Comparison of ENCODE assay signal across 9 cellular contexts in genomic region chr6:44925100-44925739, GRCh38.
DNase-seq lines count a peak whose midpoint lies in the region; ATAC-seq and TF ChIP-seq lines count a peak whose summit lies in the region.
"Had no signal": no experiment of that assay in that cellular context is flagged by ENCODE, and none has a peak within 500 bp of the region (broad histone marks: within the 10 kb centered on the region; RNA-seq: fewer than 3 reads in every experiment).

No MANE protein-coding gene starts in this region.

- TF ChIP-seq CTCF in vagina (IDR thresholded peaks at IDR 0.05) (no peak), coronary artery (IDR thresholded peaks at IDR 0.05) (no peak)

- H3K4me3 ChIP-seq in vagina: no peak overlapping the region
- no peak overlapping the region for H3K4me3 ChIP-seq in coronary artery

- ATAC-seq in HG03045 (IDR thresholded peaks at IDR 0.05; ENCODE audit: unreplicated experiment): no peak

- H3K36me3 Mint-ChIP-seq in activated T-helper 2 cell treated with anti-CD3 and anti-CD28 coated beads, Interferon-gamma antibody, Interleukin-2, Interleukin-4, amounts not matched to agents 10 μg/mL and 5 μg/mL and 100 μg/mL, durations not matched to agents 14 hours and 24 hours and 36 hours (ENCODE audit: low read depth): peaks cover 9% of the 10 kb centered on the region

- intact Hi-C loops in activated T-helper 2 cell treated with anti-CD3 and anti-CD28 coated beads, Interferon-gamma antibody, Interleukin-2, Interleukin-4, amounts not matched to agents 10 μg/mL and 5 μg/mL and 100 μg/mL, durations not matched to agents 14 hours and 24 hours and 36 hours (cut with micrococcal nuclease): loop anchor here (1.0 kb wide), 1 partner anchor 8 kb away; no protein-coding TSS in a partner anchor
- intact Hi-C loops in vagina (cut with DNase I): no loop called here

- no peaks in the 10 kb centered on the region for H3K27me3 ChIP-seq in vagina

- H3K4me1 Mint-ChIP-seq in activated T-helper 2 cell treated with anti-CD3 and anti-CD28 coated beads, Interferon-gamma antibody, Interleukin-2, Interleukin-4, amounts not matched to agents 10 μg/mL and 5 μg/mL and 100 μg/mL, durations not matched to agents 14 hours and 24 hours and 36 hours (ENCODE audit: low read depth): peaks cover 45% of the 10 kb centered on the region

- no peaks in the 10 kb centered on the region for H3K27me3 Mint-ChIP-seq in activated T-helper 2 cell treated with anti-CD3 and anti-CD28 coated beads, Interferon-gamma antibody, Interleukin-2, Interleukin-4, amounts not matched to agents 10 μg/mL and 5 μg/mL and 100 μg/mL, durations not matched to agents 14 hours and 24 hours and 36 hours (ENCODE audit: low read depth)

- H3K36me3 ChIP-seq in vagina: no peaks in the 10 kb centered on the region

- DNase-seq in DMS 273 (lab: John Stamatoyannopoulos, UW; ENCODE audit: unreplicated experiment) (peak; percentile 13), DMS 273 treated with DMSO at 0.1 percent for 48 hours (lab: John Stamatoyannopoulos, UW) (no peak), NCI-H1417 (lab: John Stamatoyannopoulos, UW) (peak; percentile 10 to 92 (median 66)), myocyte (ENCODE audit: low read depth) (peak; percentile 30), vagina (ENCODE audit: extremely low spot score in 2 of 2) (no peak), coronary artery (ENCODE audit: low spot score) (no peak)
- no peak for DNase-seq in activated T-helper 2 cell treated with anti-CD3 and anti-CD28 coated beads, Interferon-gamma antibody, Interleukin-2, Interleukin-4, amounts not matched to agents 10 μg/mL and 5 μg/mL and 100 μg/mL, durations not matched to agents 14 hours and 24 hours and 36 hours (ENCODE audit: low spot score)

- H3K9me3 ChIP-seq in vagina: no peaks in the 10 kb centered on the region

- no peaks in the 10 kb centered on the region for H3K4me1 ChIP-seq in vagina

- no peak overlapping the region for H3K4me3 Mint-ChIP-seq in activated T-helper 2 cell treated with anti-CD3 and anti-CD28 coated beads, Interferon-gamma antibody, Interleukin-2, Interleukin-4, amounts not matched to agents 10 μg/mL and 5 μg/mL and 100 μg/mL, durations not matched to agents 14 hours and 24 hours and 36 hours (ENCODE audit: low read depth)

- peak overlapping the region; percentile 6 for H3K27ac Mint-ChIP-seq in activated T-helper 2 cell treated with anti-CD3 and anti-CD28 coated beads, Interferon-gamma antibody, Interleukin-2, Interleukin-4, amounts not matched to agents 10 μg/mL and 5 μg/mL and 100 μg/mL, durations not matched to agents 14 hours and 24 hours and 36 hours

- TF ChIP-seq POLR2A in vagina (IDR thresholded peaks at IDR 0.05): no peak

- no peak overlapping the region for H3K27ac ChIP-seq in vagina
- H3K27ac ChIP-seq in coronary artery: no peak overlapping the region
- H3K27ac ChIP-seq: 22Rv1 had no signal

- H3K9me3 Mint-ChIP-seq in activated T-helper 2 cell treated with anti-CD3 and anti-CD28 coated beads, Interferon-gamma antibody, Interleukin-2, Interleukin-4, amounts not matched to agents 10 μg/mL and 5 μg/mL and 100 μg/mL, durations not matched to agents 14 hours and 24 hours and 36 hours: peaks cover 4% of the 10 kb centered on the region

Comparison
In these comparisons a context has a peak if more than half of its experiments do, and no peak if none do; other contexts are left out.
1. DNase-seq: peak in DMS 273 (single experiment), NCI-H1417 (3 of 3) and myocyte (single experiment); none in DMS 273 treated with DMSO at 0.1 percent for 48 hours (single experiment), activated T-helper 2 cell treated with anti-CD3 and anti-CD28 coated beads, Interferon-gamma antibody, Interleukin-2, Interleukin-4, amounts not matched to agents 10 μg/mL and 5 μg/mL and 100 μg/mL, durations not matched to agents 14 hours and 24 hours and 36 hours (single experiment), vagina (0 of 2) and coronary artery (single experiment).